ENCODE assay signal across 1 cellular context in the genomic region with DNA sequence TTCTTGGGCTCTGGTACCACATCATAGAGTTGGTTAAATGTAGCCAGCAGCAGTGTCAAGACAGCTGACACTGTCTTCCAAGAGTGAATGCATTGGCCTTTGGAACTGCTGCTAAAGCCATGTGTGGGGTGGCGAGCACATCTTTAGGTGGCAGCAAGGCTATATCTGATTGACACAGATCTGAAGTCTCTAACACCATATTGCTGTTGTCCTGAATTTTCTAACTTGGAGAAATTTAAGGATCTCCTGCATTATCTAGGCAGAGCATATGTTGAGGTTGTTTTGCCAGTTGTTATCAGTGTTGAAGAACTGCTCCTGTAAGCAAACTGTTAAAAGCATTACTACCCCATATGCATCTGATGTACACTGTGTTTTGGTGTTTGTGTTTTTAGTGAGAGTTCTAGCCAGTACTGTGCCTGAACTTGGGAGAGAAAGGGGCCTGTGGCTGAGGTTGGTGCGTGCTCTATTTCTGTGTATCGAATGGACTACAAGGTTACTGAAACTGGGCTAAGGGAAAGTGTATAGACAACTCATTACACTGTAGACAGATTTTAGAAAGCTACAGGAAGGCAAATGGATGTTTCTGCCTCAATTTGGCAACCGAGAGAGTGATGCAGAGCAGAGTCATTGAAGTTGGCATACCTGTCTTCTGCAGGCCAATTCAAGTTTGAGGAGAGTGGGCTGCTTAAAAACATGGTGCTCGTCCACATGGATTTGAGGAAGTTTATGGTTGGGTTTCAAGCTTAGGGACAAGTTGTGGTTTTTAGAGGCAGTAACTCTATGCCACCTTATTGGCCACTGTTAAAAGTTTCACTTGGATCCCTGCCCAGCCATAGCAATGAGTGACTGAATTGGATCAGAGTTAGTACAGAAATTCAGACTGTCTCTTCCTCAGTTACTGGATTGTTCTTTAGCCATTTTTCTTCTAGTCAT.
TF ChIP-seq lines count a peak whose summit lies in the region.

No MANE protein-coding gene starts in this region.

TF ChIP-seq in GM12878, 131 proteins besides CTCF, POLR2A, EP300 and RAD21:
- no peak for TF ChIP-seq MTA3 (IDR thresholded peaks at IDR 0.05; ENCODE audit: borderline replicate concordance, low read length)
- TF ChIP-seq SKIL (IDR thresholded peaks at IDR 0.05; ENCODE audit: low read depth, poor library complexity, severe bottlenecking) = no peak
- TF ChIP-seq, protein P1, sequence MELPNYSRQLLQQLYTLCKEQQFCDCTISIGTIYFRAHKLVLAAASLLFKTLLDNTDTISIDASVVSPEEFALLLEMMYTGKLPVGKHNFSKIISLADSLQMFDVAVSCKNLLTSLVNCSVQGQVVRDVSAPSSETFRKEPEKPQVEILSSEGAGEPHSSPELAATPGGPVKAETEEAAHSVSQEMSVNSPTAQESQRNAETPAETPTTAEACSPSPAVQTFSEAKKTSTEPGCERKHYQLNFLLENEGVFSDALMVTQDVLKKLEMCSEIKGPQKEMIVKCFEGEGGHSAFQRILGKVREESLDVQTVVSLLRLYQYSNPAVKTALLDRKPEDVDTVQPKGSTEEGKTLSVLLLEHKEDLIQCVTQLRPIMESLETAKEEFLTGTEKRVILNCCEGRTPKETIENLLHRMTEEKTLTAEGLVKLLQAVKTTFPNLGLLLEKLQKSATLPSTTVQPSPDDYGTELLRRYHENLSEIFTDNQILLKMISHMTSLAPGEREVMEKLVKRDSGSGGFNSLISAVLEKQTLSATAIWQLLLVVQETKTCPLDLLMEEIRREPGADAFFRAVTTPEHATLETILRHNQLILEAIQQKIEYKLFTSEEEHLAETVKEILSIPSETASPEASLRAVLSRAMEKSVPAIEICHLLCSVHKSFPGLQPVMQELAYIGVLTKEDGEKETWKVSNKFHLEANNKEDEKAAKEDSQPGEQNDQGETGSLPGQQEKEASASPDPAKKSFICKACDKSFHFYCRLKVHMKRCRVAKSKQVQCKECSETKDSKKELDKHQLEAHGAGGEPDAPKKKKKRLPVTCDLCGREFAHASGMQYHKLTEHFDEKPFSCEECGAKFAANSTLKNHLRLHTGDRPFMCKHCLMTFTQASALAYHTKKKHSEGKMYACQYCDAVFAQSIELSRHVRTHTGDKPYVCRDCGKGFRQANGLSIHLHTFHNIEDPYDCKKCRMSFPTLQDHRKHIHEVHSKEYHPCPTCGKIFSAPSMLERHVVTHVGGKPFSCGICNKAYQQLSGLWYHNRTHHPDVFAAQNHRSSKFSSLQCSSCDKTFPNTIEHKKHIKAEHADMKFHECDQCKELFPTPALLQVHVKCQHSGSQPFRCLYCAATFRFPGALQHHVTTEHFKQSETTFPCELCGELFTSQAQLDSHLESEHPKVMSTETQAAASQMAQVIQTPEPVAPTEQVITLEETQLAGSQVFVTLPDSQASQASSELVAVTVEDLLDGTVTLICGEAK (IDR thresholded peaks at IDR 0.05; ENCODE audit: borderline replicate concordance) = no peak
- no peak for TF ChIP-seq HDGF (IDR thresholded peaks at IDR 0.05)
- TF ChIP-seq TARDBP (IDR thresholded peaks at IDR 0.05; ENCODE audit: borderline replicate concordance) = no peak
- no peak for TF ChIP-seq MEF2A (IDR thresholded peaks at IDR 0.05; ENCODE audit: insufficient read depth, low read depth, low read length)
- TF ChIP-seq, protein P2, sequence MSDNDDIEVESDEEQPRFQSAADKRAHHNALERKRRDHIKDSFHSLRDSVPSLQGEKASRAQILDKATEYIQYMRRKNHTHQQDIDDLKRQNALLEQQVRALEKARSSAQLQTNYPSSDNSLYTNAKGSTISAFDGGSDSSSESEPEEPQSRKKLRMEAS (IDR thresholded peaks at IDR 0.05; ENCODE audit: low read depth, low read length) = no peak
